ENCODE assay signal across 15 cellular contexts in the genomic region with DNA sequence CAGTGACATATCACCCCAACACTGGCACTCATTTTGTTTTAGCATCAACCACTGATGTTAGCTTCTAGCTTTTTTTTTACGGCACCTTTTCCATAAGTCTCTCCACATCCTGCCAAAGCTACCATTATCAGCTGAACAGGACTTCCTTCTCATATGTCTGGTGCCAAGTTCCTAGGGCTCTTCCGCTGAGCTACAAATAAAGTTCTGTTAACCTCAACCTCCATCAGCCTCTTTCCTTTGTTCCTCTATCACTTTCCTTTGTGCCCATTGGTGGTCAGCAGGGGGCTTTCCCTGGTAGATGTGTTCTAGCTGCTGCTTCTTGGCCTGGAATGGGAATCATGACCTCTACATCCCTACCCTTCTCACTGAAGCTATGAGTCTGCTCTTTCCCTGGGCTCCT.
"Had no signal": no experiment of that assay in that cellular context is flagged by ENCODE, and none has a peak within 500 bp of the region (broad histone marks: within the 10 kb centered on the region; RNA-seq: fewer than 3 reads in every experiment).

No MANE protein-coding gene starts in this region.

- H3K9me3 Mint-ChIP-seq: activated naive CD4-positive, alpha-beta T cell treated with anti-CD3 and anti-CD28 coated beads, Interleukin-2, amount 10 ng/mL, durations not matched to agents 7 days and 5 days; activated T-cell treated with anti-CD3 and anti-CD28 coated beads, Interleukin-2, amount 50 U/mL, for 24 hours; endodermal cell; naive thymus-derived CD8-positive, alpha-beta T cell had no signal

- H3K27ac Mint-ChIP-seq: activated T-cell treated with anti-CD3 and anti-CD28 coated beads, Interleukin-2, amount 50 U/mL, for 24 hours; endodermal cell had no signal

- DNase-seq: activated CD4-positive, alpha-beta T cell treated with anti-CD3 and anti-CD28 coated beads, Interleukin-2, amount 50 U/mL, for 48 hours; activated naive CD4-positive, alpha-beta T cell treated with anti-CD3 and anti-CD28 coated beads, Interleukin-2, amount 10 ng/mL, durations not matched to agents 7 days and 5 days; activated T-cell treated with anti-CD3 and anti-CD28 coated beads, Interleukin-2, amount 50 U/mL, for 24 hours; dorsolateral prefrontal cortex; endodermal cell; islet precursor cell; naive thymus-derived CD8-positive, alpha-beta T cell; posterior cingulate gyrus; right cardiac atrium; stimulated activated naive CD8-positive, alpha-beta T cell treated with anti-CD3 and anti-CD28 coated beads, Interleukin-15, Interleukin-2, amounts not matched to agents 100 U/mL and 50 U/mL, for 24 hours; testis; upper lobe of left lung had no signal

- H3K27me3 ChIP-seq: dorsolateral prefrontal cortex, testis, upper lobe of left lung had no signal

- H3K4me2 ChIP-seq: smooth muscle cell had no signal

- H3K4me3 Mint-ChIP-seq: activated naive CD4-positive, alpha-beta T cell treated with anti-CD3 and anti-CD28 coated beads, Interleukin-2, amount 10 ng/mL, durations not matched to agents 7 days and 5 days; activated T-cell treated with anti-CD3 and anti-CD28 coated beads, Interleukin-2, amount 50 U/mL, for 24 hours; endodermal cell; naive thymus-derived CD8-positive, alpha-beta T cell had no signal

- H3K4me3 ChIP-seq: dorsolateral prefrontal cortex, smooth muscle cell, testis, upper lobe of left lung had no signal

- H3K36me3 ChIP-seq: upper lobe of left lung had no signal

- H3K27me3 Mint-ChIP-seq: activated naive CD4-positive, alpha-beta T cell treated with anti-CD3 and anti-CD28 coated beads, Interleukin-2, amount 10 ng/mL, durations not matched to agents 7 days and 5 days; activated T-cell treated with anti-CD3 and anti-CD28 coated beads, Interleukin-2, amount 50 U/mL, for 24 hours; naive thymus-derived CD8-positive, alpha-beta T cell had no signal

- H3K4me1 ChIP-seq: testis had no signal

- FAIRE-seq: astrocyte, bronchial epithelial cell had no signal

- H3K4me1 Mint-ChIP-seq: activated naive CD4-positive, alpha-beta T cell treated with anti-CD3 and anti-CD28 coated beads, Interleukin-2, amount 10 ng/mL, durations not matched to agents 7 days and 5 days had no signal

- H3K27ac ChIP-seq: dorsolateral prefrontal cortex, testis, upper lobe of left lung had no signal

- H3K9me3 ChIP-seq: testis, upper lobe of left lung had no signal

- ATAC-seq: naive thymus-derived CD8-positive, alpha-beta T cell; stimulated activated naive CD8-positive, alpha-beta T cell treated with anti-CD3 and anti-CD28 coated beads, Interleukin-15, Interleukin-2, amounts not matched to agents 100 U/mL and 50 U/mL, for 24 hours had no signal
